In the genomic region with DNA sequence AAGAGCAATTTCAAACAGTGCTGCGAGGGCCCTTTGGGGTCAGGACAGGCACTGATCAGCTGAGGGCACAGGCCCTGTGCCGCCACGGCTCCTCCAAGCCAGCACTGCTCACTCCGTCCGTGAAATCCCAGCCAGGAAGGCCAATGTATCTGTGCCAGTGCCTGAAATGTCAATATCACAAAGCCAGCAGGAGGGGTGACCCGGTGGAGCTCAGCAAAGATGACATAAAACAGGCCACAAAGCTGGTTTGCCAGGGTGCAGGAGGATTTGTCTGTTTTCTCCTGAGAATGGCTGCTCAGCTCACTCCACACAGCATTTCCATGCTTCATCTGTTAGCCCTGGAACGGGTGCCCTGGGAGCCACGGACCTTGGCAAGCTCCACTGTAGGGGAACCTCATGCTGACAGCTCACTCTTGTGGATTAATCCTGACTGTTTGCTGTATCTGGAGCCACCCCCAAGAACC, we compare ENCODE assay signal across 8 cellular contexts.
DNase-seq lines count a peak whose midpoint lies in the region; ATAC-seq, FAIRE-seq and TF ChIP-seq lines count a peak whose summit lies in the region.
"Not testable (repeated sequence)": the region's sequence is repeated elsewhere in the genome, so short reads cannot be mapped to it uniquely, and the experiment has no call there.

No MANE protein-coding gene starts in this region.

- not testable (repeated sequence) for H3K79me2 ChIP-seq in OCI-LY7 (ENCODE audit: insufficient read depth, low read depth, low read length); neural progenitor cell (ENCODE audit: low read depth)

- H3F3A ChIP-seq in neural progenitor cell (ENCODE audit: low read depth), result peaks cover 23% of the 10 kb centered on the region

- not testable (repeated sequence) for H3K27me3 ChIP-seq in CD4-positive, alpha-beta memory T cell (ENCODE audit: insufficient read depth, low read length); bronchial epithelial cell (ENCODE audit: control insufficient read depth, insufficient read depth, low read length); neural progenitor cell; stomach smooth muscle (ENCODE audit: control insufficient read depth in 1 of 2, insufficient read depth in 2 of 2, low read length in 2 of 2)

- not testable (repeated sequence) for H3K27ac Mint-ChIP-seq in CD4-positive, alpha-beta memory T cell; T-helper 17 cell
- peak overlapping the region; percentile 83 for H3K27ac Mint-ChIP-seq in neural progenitor cell

- H3K36me3 ChIP-seq in CD4-positive, alpha-beta memory T cell (ENCODE audit: insufficient read depth, low read length); OCI-LY7 (ENCODE audit: insufficient read depth, low read length); bronchial epithelial cell (ENCODE audit: control insufficient read depth, insufficient read depth, low read length); neural progenitor cell; stomach smooth muscle (ENCODE audit: control insufficient read depth in 2 of 2, insufficient read depth in 2 of 2, low read length in 2 of 2): not testable (repeated sequence)

- TSS peak; percentile 88 for BruUV-seq in OCI-LY7 (replicated peaks; lab: Mats Ljungman, UMichigan)

- TF ChIP-seq CTCF in OCI-LY7 (conservative IDR thresholded peaks at IDR 0.05; ENCODE audit: low read length); bronchial epithelial cell (IDR thresholded peaks at IDR 0.05; ENCODE audit: insufficient read depth, low read length, severe bottlenecking); neural progenitor cell (IDR thresholded peaks at IDR 0.05): not testable (repeated sequence)

- intact Hi-C loops in CD4-positive, alpha-beta memory T cell (cut with micrococcal nuclease); Right ventricle myocardium superior (cut with DNase I): not testable (repeated sequence)
- intact Hi-C loops in OCI-LY7 (cut with micrococcal nuclease; ENCODE audit: unreplicated experiment), result loop anchor here (2.0 to 5.0 kb wide), 2 partner anchors 253 to 644 kb away; no protein-coding TSS in a partner anchor

- H3K4me3 Mint-ChIP-seq in CD4-positive, alpha-beta memory T cell, result peak overlapping the region in 6 of 8 donors; percentile 3 to 56 (median 40)
- H3K4me3 Mint-ChIP-seq in T-helper 17 cell, result peak overlapping the region; percentile 45
- not testable (repeated sequence) for H3K4me3 Mint-ChIP-seq in neural progenitor cell

- peak overlapping the region; percentile 90; the same call in 1 of the 2 replicates for H2AFZ ChIP-seq in OCI-LY7 (ENCODE audit: low read length)
- not testable (repeated sequence) for H2AFZ ChIP-seq in neural progenitor cell (replicated peaks)

- not testable (repeated sequence) for H3K4me1 Mint-ChIP-seq in CD4-positive, alpha-beta memory T cell; T-helper 17 cell
- peaks cover 91% of the 10 kb centered on the region for H3K4me1 Mint-ChIP-seq in neural progenitor cell

- H3K36me3 Mint-ChIP-seq in CD4-positive, alpha-beta memory T cell; T-helper 17 cell (ENCODE audit: low read depth); neural progenitor cell: not testable (repeated sequence)

- POLR2A ChIA-PET in CD4-positive, alpha-beta memory T cell (lab: Charles Lee; ENCODE audit: partially characterized antibody); OCI-LY7 (lab: Charles Lee): not testable (repeated sequence)

- H3K9me2 ChIP-seq in OCI-LY7 (ENCODE audit: insufficient read depth, low read length), result not testable (repeated sequence)

- peak; percentile 28 for FAIRE-seq in bronchial epithelial cell (lab: Jason Lieb, UNC)

- not testable (repeated sequence) for H3K9ac ChIP-seq in neural progenitor cell
- H3K9ac ChIP-seq in stomach smooth muscle (ENCODE audit: low read length in 2 of 2), result peak overlapping the region; percentile 36 to 57

- H3K4me3 ChIP-seq in CD4-positive, alpha-beta memory T cell (ENCODE audit: low read length in 2 of 2); bronchial epithelial cell (ENCODE audit: low read depth, low read length); neural progenitor cell: not testable (repeated sequence)
- peak overlapping the region; percentile 38 for H3K4me3 ChIP-seq in Jurkat, Clone E6-1 (ENCODE audit: low read length)
- H3K4me3 ChIP-seq in OCI-LY7 (ENCODE audit: low read depth, low read length, poor library complexity, severe bottlenecking), result peak overlapping the region; percentile 45
- H3K4me3 ChIP-seq in stomach smooth muscle (ENCODE audit: low read length in 2 of 2), result peak overlapping the region in 1 of 2 donors; percentile 31

- H3K9me3 Mint-ChIP-seq in CD4-positive, alpha-beta memory T cell; neural progenitor cell: not testable (repeated sequence)

- not testable (repeated sequence) for H3K9me3 ChIP-seq in CD4-positive, alpha-beta memory T cell (ENCODE audit: control insufficient read depth in 1 of 2, low read length in 2 of 2); OCI-LY7 (ENCODE audit: low read length); T-helper 17 cell (ENCODE audit: control insufficient read depth, low read length, poor library complexity, severe bottlenecking); neural progenitor cell (ENCODE audit: low read depth); stomach smooth muscle (ENCODE audit: control insufficient read depth in 2 of 2, low read length in 2 of 2)

- H3K27me3 Mint-ChIP-seq in CD4-positive, alpha-beta memory T cell, result peaks cover 24 to 28% of the 10 kb centered on the region in 2 donors
- H3K27me3 Mint-ChIP-seq in T-helper 17 cell, result peaks cover 53% of the 10 kb centered on the region
- peaks cover 39% of the 10 kb centered on the region for H3K27me3 Mint-ChIP-seq in neural progenitor cell (ENCODE audit: insufficient read depth, low read depth)

- not testable (repeated sequence) for H4K20me1 ChIP-seq in OCI-LY7 (ENCODE audit: insufficient read depth, low read length); neural progenitor cell (ENCODE audit: low read depth)

- H3K27ac ChIP-seq in CD4-positive, alpha-beta memory T cell (ENCODE audit: low read depth, low read length); neural progenitor cell: not testable (repeated sequence)
- H3K27ac ChIP-seq in OCI-LY7 (ENCODE audit: low read depth, low read length, poor library complexity, severe bottlenecking) (peak overlapping the region; percentile 91), stomach smooth muscle (ENCODE audit: low read length) (peak overlapping the region; percentile 18)

- peak overlapping the region; percentile 78 for H3K4me2 ChIP-seq in OCI-LY7 (ENCODE audit: low read length)
- H3K4me2 ChIP-seq in neural progenitor cell, result not testable (repeated sequence)

- CTCF ChIA-PET in CD4-positive, alpha-beta memory T cell (lab: Charles Lee; ENCODE audit: partially characterized antibody); OCI-LY7 (lab: Charles Lee; ENCODE audit: unreplicated experiment): not testable (repeated sequence)

- not testable (repeated sequence) for ATAC-seq in T-helper 17 cell
- peak; percentile 39 for ATAC-seq in Right ventricle myocardium superior (ENCODE audit: poor library complexity)

- DNase-seq in CD4-positive, alpha-beta memory T cell; Jurkat, Clone E6-1 (ENCODE audit: low read depth, low spot score); T-helper 17 cell; bronchial epithelial cell (ENCODE audit: low read depth); Right ventricle myocardium superior; neural progenitor cell (ENCODE audit: low spot score): not testable (repeated sequence)
- DNase-seq in OCI-LY7 (ENCODE audit: low spot score), result peak; percentile 15

- H3K4me1 ChIP-seq in CD4-positive, alpha-beta memory T cell (ENCODE audit: insufficient read depth, low read length); stomach smooth muscle (ENCODE audit: control insufficient read depth, insufficient read depth, low read length): not testable (repeated sequence)
- peaks cover 86% of the 10 kb centered on the region for H3K4me1 ChIP-seq in OCI-LY7 (ENCODE audit: insufficient read depth, low read length, poor library complexity, severe bottlenecking)
- peaks cover 19% of the 10 kb centered on the region for H3K4me1 ChIP-seq in neural progenitor cell
